In genomic region chr1:1973716-1974642, GRCh38 we compare ENCODE assay signal across 1 cellular context.
TF ChIP-seq lines count a peak whose summit lies in the region.

No MANE protein-coding gene starts in this region.

TF ChIP-seq in H1, 55 proteins besides CTCF, POLR2A, EP300 and RAD21:
- TF ChIP-seq SIX5 (IDR thresholded peaks at IDR 0.05; ENCODE audit: low read depth, low read length) = no peak
